1 cellular context compared by ENCODE assay signal in the genomic region with DNA sequence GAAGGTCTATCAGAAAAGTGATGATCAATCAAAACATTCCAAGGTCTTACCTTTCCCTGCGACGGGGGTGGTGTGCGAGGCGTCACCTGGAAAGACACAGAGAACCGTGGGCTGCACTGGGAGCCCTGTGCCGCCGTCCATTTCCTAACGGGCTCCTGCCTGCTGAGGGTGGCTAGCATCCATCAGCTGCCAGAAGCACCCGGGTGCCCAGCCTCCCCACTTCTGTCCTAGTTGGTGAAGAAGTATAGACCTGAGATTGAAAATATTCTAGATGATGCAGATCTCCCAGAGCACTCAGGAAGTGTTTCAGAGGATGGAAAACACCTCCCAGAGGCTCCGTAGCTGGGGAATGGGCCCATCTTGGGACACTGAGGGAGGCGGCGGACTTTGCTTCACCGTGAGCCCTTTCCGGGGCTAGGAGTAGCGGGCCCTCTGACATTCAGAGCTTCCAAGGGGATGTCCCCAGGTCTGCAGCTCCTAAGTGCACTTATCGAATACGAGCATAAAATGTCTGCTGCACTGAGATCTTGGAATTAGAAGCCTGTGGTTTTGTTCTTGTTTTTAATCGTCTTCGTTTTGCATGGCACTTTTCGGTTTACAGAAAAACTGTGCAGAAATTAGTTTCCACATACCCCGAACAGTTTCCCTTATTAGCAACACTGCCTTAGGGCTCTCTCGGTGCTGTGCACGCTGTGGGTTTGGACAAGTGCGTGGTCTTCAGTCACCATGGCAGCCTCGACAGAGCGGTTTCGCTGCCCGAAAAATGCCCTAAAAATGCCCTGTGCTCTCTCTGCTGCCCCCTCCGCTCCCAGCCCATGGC.
TF ChIP-seq lines count a peak whose summit lies in the region.

No MANE protein-coding gene starts in this region.

TF ChIP-seq in K562, 482 proteins besides CTCF, POLR2A, EP300 and RAD21:
- TF ChIP-seq ZNF316 (IDR thresholded peaks at IDR 0.05), result 0 out of 2 replicates have a peak, but pooled peaks have one; percentile 2
- TF ChIP-seq RAD51 (IDR thresholded peaks at IDR 0.05; ENCODE audit: borderline replicate concordance, low read depth), result no peak
